Comparison of ENCODE assay signal across 10 cellular contexts in the genomic region with DNA sequence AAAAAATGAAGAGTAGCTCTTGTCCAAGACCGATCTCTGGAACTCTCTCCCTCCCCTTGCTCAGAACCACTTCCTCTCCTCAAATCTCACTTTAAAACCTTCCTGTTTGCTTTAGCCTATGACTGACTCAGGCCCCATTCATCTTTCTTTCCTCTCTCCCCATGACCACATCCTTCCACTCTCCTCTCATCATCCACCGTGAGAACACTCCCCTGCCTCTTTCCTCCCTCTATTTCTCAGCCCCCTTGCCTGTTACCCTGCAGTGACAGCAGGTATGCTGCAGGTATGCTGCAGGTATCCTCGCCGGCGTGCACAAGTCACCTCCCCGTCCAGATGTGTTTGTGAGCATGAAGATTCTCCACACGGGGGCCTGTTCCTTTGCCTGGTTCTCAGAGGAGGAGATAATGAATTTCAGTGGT.
DNase-seq lines count a peak whose midpoint lies in the region; ATAC-seq and TF ChIP-seq lines count a peak whose summit lies in the region.
"Had no signal": no experiment of that assay in that cellular context is flagged by ENCODE, and none has a peak within 500 bp of the region (broad histone marks: within the 10 kb centered on the region; RNA-seq: fewer than 3 reads in every experiment).

No MANE protein-coding gene starts in this region.

- peak overlapping the region; percentile 73 for H3K14ac ChIP-seq in IMR-90 (replicated peaks; ENCODE audit: low read depth, low read length)

- POLR2A ChIA-PET in IMR-90 (lab: Charles Lee; ENCODE audit: unreplicated experiment) = interaction anchor here (0.6 kb wide), 1 partner anchor 127 kb away, joined by 6 read pairs; no protein-coding TSS in a partner anchor

- H3K4me1 ChIP-seq in IMR-90 (ENCODE audit: control insufficient read depth, insufficient read depth, low read length) = peaks cover 10% of the 10 kb centered on the region
- peaks cover 31% of the 10 kb centered on the region for H3K4me1 ChIP-seq in skeletal muscle satellite cell (ENCODE audit: control insufficient read depth, insufficient read depth, low read length)

- peak overlapping the region; percentile 56 for H4K5ac ChIP-seq in IMR-90 (ENCODE audit: low read depth, low read length)

- H3K9me3 ChIP-seq in IMR-90 (ENCODE audit: control insufficient read depth, insufficient read depth, low read length) (no peaks in the 10 kb centered on the region), skeletal muscle satellite cell (replicated peaks; ENCODE audit: low read length) (no peaks in the 10 kb centered on the region)

- TF ChIP-seq RAD21 in IMR-90 (IDR thresholded peaks at IDR 0.05; ENCODE audit: low read length) = no peak

- no peak overlapping the region for H3K4me3 Mint-ChIP-seq in chondrocyte (ENCODE audit: unreplicated experiment)
- H3K4me3 Mint-ChIP-seq: naive B cell had no signal

- H4K8ac ChIP-seq in IMR-90 (ENCODE audit: low read depth in 2 of 2, low read length in 2 of 2) = peak overlapping the region; percentile 87 to 88

- H2BK20ac ChIP-seq in IMR-90 (ENCODE audit: low read depth, low read length) = peak overlapping the region; percentile 95

- H2BK120ac ChIP-seq in IMR-90 (ENCODE audit: low read depth, low read length) = peak overlapping the region; percentile 100

- H3K4me1 Mint-ChIP-seq in chondrocyte (ENCODE audit: low read depth) = peaks cover 19% of the 10 kb centered on the region
- H3K4me1 Mint-ChIP-seq: naive B cell had no signal

- peak overlapping the region; percentile 98 for H2BK5ac ChIP-seq in IMR-90 (ENCODE audit: low read depth, low read length, poor library complexity, severe bottlenecking)

- no peaks in the 10 kb centered on the region for H3K36me3 Mint-ChIP-seq in chondrocyte (ENCODE audit: low read depth)
- H3K36me3 Mint-ChIP-seq: naive B cell had no signal

- H3K27me3 Mint-ChIP-seq in chondrocyte (ENCODE audit: low read depth) = no peaks in the 10 kb centered on the region
- H3K27me3 Mint-ChIP-seq: naive B cell had no signal

- peak; percentile 94 for ATAC-seq in IMR-90 (ENCODE audit: low read depth)

- H3K79me1 ChIP-seq in IMR-90 (ENCODE audit: low read depth in 1 of 2, low read length in 2 of 2) = 0 out of 4 replicates have a peak, but pooled peaks cover 0 to 5% of the 10 kb centered on the region in 2 experiments

- H3K18ac ChIP-seq in IMR-90 (ENCODE audit: low read depth, low read length) = peak overlapping the region; percentile 46

- H3K36me3 ChIP-seq in IMR-90 (ENCODE audit: control insufficient read depth, insufficient read depth, low read length) = no peaks in the 10 kb centered on the region
- no peaks in the 10 kb centered on the region for H3K36me3 ChIP-seq in skeletal muscle satellite cell (ENCODE audit: insufficient read depth, low read length)

- in situ Hi-C loops in IMR-90 (cut with MboI; ENCODE audit: low sequenced_read_pairs) = no loop called here

- H3K4me3 ChIP-seq in IMR-90 (ENCODE audit: insufficient read depth, low read depth, low read length) (no peak overlapping the region), skeletal muscle satellite cell (ENCODE audit: low read length) (no peak overlapping the region)

- H3K27ac ChIP-seq in IMR-90 (ENCODE audit: insufficient read depth, low read length) = peak overlapping the region; percentile 82

- H3K4me2 ChIP-seq in IMR-90 (ENCODE audit: low read depth, low read length) (peak overlapping the region; percentile 4; the same call in 1 of the 2 replicates), skeletal muscle satellite cell (ENCODE audit: low read length) (peak overlapping the region; percentile 14)

- H3K27me3 ChIP-seq in IMR-90 (ENCODE audit: control insufficient read depth, insufficient read depth, low read length) (no peaks in the 10 kb centered on the region), skeletal muscle satellite cell (ENCODE audit: control insufficient read depth, insufficient read depth, low read length) (no peaks in the 10 kb centered on the region)

- no peaks in the 10 kb centered on the region for H4K20me1 ChIP-seq in IMR-90 (ENCODE audit: insufficient read depth, low read length)

- H2BK15ac ChIP-seq in IMR-90 (ENCODE audit: low read depth, low read length) = peak overlapping the region; percentile 85

- peaks cover 11% of the 10 kb centered on the region for H3K9me1 ChIP-seq in IMR-90 (ENCODE audit: insufficient read depth, low read length)

- H3K9me3 Mint-ChIP-seq in chondrocyte (ENCODE audit: low read depth) = no peaks in the 10 kb centered on the region

- dilution Hi-C loops in IMR-90 (cut with HindIII; ENCODE audit: low sequenced_read_pairs, unreplicated experiment) = no loop called here

- H4K91ac ChIP-seq in IMR-90 (ENCODE audit: insufficient read depth, low read depth, low read length) = peak overlapping the region; percentile 99

- 0% methylated on average over 2 of the region's 7 CpGs; no CpG with 5 or more reads in 1 of the 2 experiments for WGBS in IMR-90 (ENCODE audit: extremely low coverage in 2 of 2, insufficient read length in 1 of 2), 2 experiments

- H2AK5ac ChIP-seq in IMR-90 (ENCODE audit: low read depth, low read length) = peak overlapping the region; percentile 97

- no TSS peak for BruUV-seq in IMR-90 (replicated peaks; lab: Mats Ljungman, UMichigan)

- CTCF ChIA-PET in IMR-90 (lab: Yijun Ruan, JAX) = no interaction called here

- peak overlapping the region; percentile 73 for H2AK9ac ChIP-seq in IMR-90 (replicated peaks; ENCODE audit: low read depth, low read length, poor library complexity)

- H3K56ac ChIP-seq in IMR-90 (ENCODE audit: extremely low read depth, insufficient read depth, low read length) = 0 out of 2 replicates have a peak overlapping the region, but pooled peaks have one; percentile 78

- peak overlapping the region; percentile 90 for H3K4ac ChIP-seq in IMR-90 (ENCODE audit: low read depth, low read length)

- peak overlapping the region; percentile 80 for H2AFZ ChIP-seq in IMR-90 (replicated peaks; ENCODE audit: low read length, poor library complexity)

- TF ChIP-seq CTCF in IMR-90 (conservative IDR thresholded peaks at IDR 0.05; ENCODE audit: low read depth, low read length) (no peak), chondrocyte (IDR thresholded peaks at IDR 0.05) (peak; percentile 9)

- intact Hi-C loops in IMR-90 (cut with micrococcal nuclease) = no loop called here

- H3K9ac ChIP-seq in IMR-90 (ENCODE audit: low read depth, low read length) = no peak overlapping the region
- H3K9ac ChIP-seq in skeletal muscle satellite cell (ENCODE audit: low read depth, low read length) = peak overlapping the region; percentile 54

- 0 out of 2 replicates have a peak overlapping the region, but pooled peaks have one; percentile 29 for H3K23ac ChIP-seq in IMR-90 (ENCODE audit: low read depth, low read length)

- peak; percentile 6 for DNase-seq in activated CD4-positive, alpha-beta T cell treated with anti-CD3 and anti-CD28 coated beads for 48 hours
- DNase-seq in activated CD4-positive, alpha-beta T cell treated with anti-CD3 and anti-CD28 coated beads, Interleukin-2, amount 50 U/mL, for 4 hours = no peak
- DNase-seq in IMR-90 (peak; percentile 86), chondrocyte (ENCODE audit: low spot score) (no peak), dermis blood vessel endothelial cell (no peak), NCI-H510A treated with DMSO at 0.1 percent for 48 hours (lab: John Stamatoyannopoulos, UW) (no peak), middle frontal gyrus (ENCODE audit: extremely low spot score, low spot score) (no peak)
- DNase-seq: AML-193, naive B cell had no signal

- no peak for TF ChIP-seq POLR2A in IMR-90 (IDR thresholded peaks at IDR 0.05; ENCODE audit: low read depth, low read length)

- H3K27ac Mint-ChIP-seq in chondrocyte (ENCODE audit: unreplicated experiment) = peak overlapping the region; percentile 84
- H3K27ac Mint-ChIP-seq: naive B cell had no signal

TF ChIP-seq in IMR-90, 13 proteins besides CTCF, POLR2A, EP300 and RAD21:
- no peak for TF ChIP-seq MXI1 (IDR thresholded peaks at IDR 0.05; ENCODE audit: borderline replicate concordance, low read depth, low read length)
- no peak for TF ChIP-seq SMC3 (IDR thresholded peaks at IDR 0.05; ENCODE audit: low read depth, low read length)
- TF ChIP-seq USF2 (IDR thresholded peaks at IDR 0.05; ENCODE audit: low read depth, low read length) = peak; percentile 34; the same call in 1 of the 2 replicates
- TF ChIP-seq FOS (IDR thresholded peaks at IDR 0.05; ENCODE audit: low read depth, low read length) = 0 out of 2 replicates have a peak, but pooled peaks have one; percentile 9
- TF ChIP-seq NFE2L2 (IDR thresholded peaks at IDR 0.05; ENCODE audit: low read depth, low read length) = no peak
- no peak for TF ChIP-seq RFX5 (IDR thresholded peaks at IDR 0.05; ENCODE audit: low read depth, low read length)
- TF ChIP-seq CHD1 (IDR thresholded peaks at IDR 0.05; ENCODE audit: low read depth, low read length) = no peak
- TF ChIP-seq CEBPB (IDR thresholded peaks at IDR 0.05; ENCODE audit: low read depth, low read length) = no peak; the same call in 1 of the 2 replicates

Comparison
In these comparisons a context has a peak if more than half of its experiments do, and no peak if none do; other contexts are left out.
1. DNase-seq: peak in activated CD4-positive, alpha-beta T cell treated with anti-CD3 and anti-CD28 coated beads for 48 hours (single experiment) and IMR-90 (single experiment); none in activated CD4-positive, alpha-beta T cell treated with anti-CD3 and anti-CD28 coated beads, Interleukin-2, amount 50 U/mL, for 4 hours (0 of 2), chondrocyte (single experiment), dermis blood vessel endothelial cell (single experiment), NCI-H510A treated with DMSO at 0.1 percent for 48 hours (single experiment) and middle frontal gyrus (single experiment).